In the genomic region with DNA sequence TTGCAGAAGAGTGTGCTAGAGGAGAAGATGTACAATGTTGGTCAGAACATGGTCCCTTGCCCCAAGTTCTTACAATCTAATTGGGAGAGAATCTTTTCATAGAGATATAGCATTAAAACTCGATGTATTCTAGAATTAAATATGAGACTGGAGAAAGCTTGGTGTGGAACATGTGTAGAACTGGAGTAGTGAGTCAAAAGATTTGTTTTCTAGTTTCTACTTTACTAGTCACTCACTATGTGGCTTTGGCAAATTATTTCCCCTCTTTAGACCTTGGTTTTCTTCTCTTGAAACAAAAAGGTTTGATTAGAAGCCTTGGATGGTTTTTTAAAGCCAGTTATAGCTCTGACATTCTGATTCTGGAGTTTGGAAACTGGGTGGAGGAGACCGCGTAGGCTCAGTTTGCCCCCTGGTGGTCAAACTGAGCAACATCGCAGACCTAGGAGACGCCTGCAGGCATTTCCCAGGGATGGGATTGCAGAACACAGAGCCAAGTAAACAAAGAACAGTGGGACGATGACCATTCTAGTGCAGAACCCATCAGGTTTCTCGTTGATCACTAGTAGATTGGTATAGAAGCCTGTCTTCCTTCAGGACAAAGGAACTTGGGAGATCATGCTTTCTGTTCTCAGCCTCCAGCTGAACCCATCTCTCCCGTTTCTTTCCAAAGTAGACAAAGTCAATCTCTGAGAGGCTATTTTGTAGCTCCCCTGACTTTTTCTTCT, we compare ENCODE assay signal across 8 cellular contexts. TPM values are rescaled to one million over a fixed set of nuclear protein-coding genes. Genes with fewer than 3 reads are reported as not detected.
DNase-seq lines count a peak whose midpoint lies in the region; TF ChIP-seq lines count a peak whose summit lies in the region.

No MANE protein-coding gene starts in this region.

- no peaks in the 10 kb centered on the region for H3K36me3 Mint-ChIP-seq in activated T-helper 2 cell treated with anti-CD3 and anti-CD28 coated beads, Interferon-gamma antibody, Interleukin-2, Interleukin-4, amounts not matched to agents 10 μg/mL and 5 μg/mL and 100 μg/mL, durations not matched to agents 14 hours and 24 hours and 36 hours (ENCODE audit: low read depth)

- no peak overlapping the region for H3K9ac ChIP-seq in neuronal stem cell (ENCODE audit: low read depth, low read length, poor library complexity)

- H3K27me3 ChIP-seq in DOHH2 (ENCODE audit: control insufficient read depth, low read length) = peaks cover 15% of the 10 kb centered on the region
- H3K27me3 ChIP-seq in neuronal stem cell (ENCODE audit: control insufficient read depth in 3 of 3, insufficient read depth in 3 of 3, low read depth in 1 of 3, low read length in 3 of 3) = peaks cover 0 to 16% (median 0%) of the 10 kb centered on the region in 3 experiments

- H2BK12ac ChIP-seq in neuronal stem cell (ENCODE audit: low read length) = no peak overlapping the region

- in situ Hi-C loops in astrocyte of the cerebellum (cut with HindIII; ENCODE audit: low sequenced_read_pairs) = no loop called here

- no peaks in the 10 kb centered on the region for H3F3A ChIP-seq in DOHH2 (ENCODE audit: control insufficient read depth, insufficient read depth)

- no peak overlapping the region for H3K4me3 ChIP-seq in DOHH2 (ENCODE audit: low read length)
- no peak overlapping the region for H3K4me3 ChIP-seq in astrocyte of the cerebellum (ENCODE audit: low read depth, low read length)
- no peak overlapping the region for H3K4me3 ChIP-seq in neuronal stem cell (ENCODE audit: low read length in 2 of 2)

- no peaks in the 10 kb centered on the region for H4K20me1 ChIP-seq in DOHH2 (ENCODE audit: control insufficient read depth, insufficient read depth, low read depth, low read length)

- H3K27me3 Mint-ChIP-seq in activated T-helper 2 cell treated with anti-CD3 and anti-CD28 coated beads, Interferon-gamma antibody, Interleukin-2, Interleukin-4, amounts not matched to agents 10 μg/mL and 5 μg/mL and 100 μg/mL, durations not matched to agents 14 hours and 24 hours and 36 hours (ENCODE audit: low read depth) = peaks cover 36% of the 10 kb centered on the region

- no peak overlapping the region for H3K14ac ChIP-seq in neuronal stem cell (ENCODE audit: low read length)

- no peak overlapping the region for H2AK5ac ChIP-seq in neuronal stem cell (ENCODE audit: low read depth, low read length)

- H3K4me1 Mint-ChIP-seq in activated T-helper 2 cell treated with anti-CD3 and anti-CD28 coated beads, Interferon-gamma antibody, Interleukin-2, Interleukin-4, amounts not matched to agents 10 μg/mL and 5 μg/mL and 100 μg/mL, durations not matched to agents 14 hours and 24 hours and 36 hours (ENCODE audit: low read depth) = peaks cover 3% of the 10 kb centered on the region

- no peak overlapping the region for H4K91ac ChIP-seq in neuronal stem cell (ENCODE audit: low read depth, low read length, poor library complexity)

- H3K4me2 ChIP-seq in DOHH2 (ENCODE audit: low read length) (no peak overlapping the region), neuronal stem cell (ENCODE audit: insufficient read depth, low read length, poor library complexity, severe bottlenecking) (no peak overlapping the region)

- no peaks in the 10 kb centered on the region for H3K4me1 ChIP-seq in DOHH2 (ENCODE audit: control insufficient read depth, low read length)
- H3K4me1 ChIP-seq in neuronal stem cell (ENCODE audit: control insufficient read depth in 2 of 2, insufficient read depth in 1 of 2, low read depth in 1 of 2, low read length in 2 of 2) = peaks cover 0 to under 1% of the 10 kb centered on the region in 2 donors

- intact Hi-C loops in activated T-helper 2 cell treated with anti-CD3 and anti-CD28 coated beads, Interferon-gamma antibody, Interleukin-2, Interleukin-4, amounts not matched to agents 10 μg/mL and 5 μg/mL and 100 μg/mL, durations not matched to agents 14 hours and 24 hours and 36 hours (cut with micrococcal nuclease) = no loop called here

- no peak overlapping the region for H3K4ac ChIP-seq in neuronal stem cell (ENCODE audit: low read length)

- TF ChIP-seq CTCF in DOHH2 (IDR thresholded peaks at IDR 0.05; ENCODE audit: low read depth, low read length, poor library complexity, severe bottlenecking) (peak; percentile 96), astrocyte of the cerebellum (IDR thresholded peaks at IDR 0.05; ENCODE audit: low read depth, low read length, missing control alignments) (peak; percentile 93)

- H3K9me3 Mint-ChIP-seq in activated T-helper 2 cell treated with anti-CD3 and anti-CD28 coated beads, Interferon-gamma antibody, Interleukin-2, Interleukin-4, amounts not matched to agents 10 μg/mL and 5 μg/mL and 100 μg/mL, durations not matched to agents 14 hours and 24 hours and 36 hours = no peaks in the 10 kb centered on the region

- H2AFZ ChIP-seq in neuronal stem cell (ENCODE audit: low read length) = no peak overlapping the region

- H3K27ac ChIP-seq in DOHH2 (ENCODE audit: low read depth, low read length) (no peak overlapping the region), neuronal stem cell (replicated peaks; ENCODE audit: low read length) (no peak overlapping the region)

- H3K27ac Mint-ChIP-seq in activated T-helper 2 cell treated with anti-CD3 and anti-CD28 coated beads, Interferon-gamma antibody, Interleukin-2, Interleukin-4, amounts not matched to agents 10 μg/mL and 5 μg/mL and 100 μg/mL, durations not matched to agents 14 hours and 24 hours and 36 hours = no peak overlapping the region

- WGBS in neuronal stem cell (ENCODE audit: extremely low coverage in 2 of 2, insufficient read length in 2 of 2, insufficient replicate concordance in 1 of 2), 2 donors = no CpG with 5 or more reads among the region's 8 CpGs

- no peaks in the 10 kb centered on the region for H3K9me2 ChIP-seq in DOHH2 (replicated peaks; ENCODE audit: control insufficient read depth, low read length)

- DNase-seq in HT-29 (ENCODE audit: low spot score) (peak; percentile 85), RPMI8226 (peak; percentile 80), astrocyte of the cerebellum (ENCODE audit: low read depth) (peak; percentile 32), hepatic stellate cell (ENCODE audit: low spot score) (peak; percentile 83), neuronal stem cell (ENCODE audit: low spot score) (no peak)
- peak; percentile 31 for DNase-seq in stimulated activated CD4-positive, alpha-beta T cell treated with anti-CD3 and anti-CD28 coated beads, Interleukin-12 subunit alpha, Interleukin-12 subunit beta, amount 100 ng/mL, for 4 hours
- DNase-seq in activated T-helper 2 cell treated with anti-CD3 and anti-CD28 coated beads, Interferon-gamma antibody, Interleukin-2, Interleukin-4, amounts not matched to agents 10 μg/mL and 5 μg/mL and 100 μg/mL, durations not matched to agents 14 hours and 24 hours and 36 hours (ENCODE audit: low spot score) = no peak

- H3K4me3 Mint-ChIP-seq in activated T-helper 2 cell treated with anti-CD3 and anti-CD28 coated beads, Interferon-gamma antibody, Interleukin-2, Interleukin-4, amounts not matched to agents 10 μg/mL and 5 μg/mL and 100 μg/mL, durations not matched to agents 14 hours and 24 hours and 36 hours (ENCODE audit: low read depth) = no peak overlapping the region

- no peak overlapping the region for H2BK120ac ChIP-seq in neuronal stem cell (ENCODE audit: low read depth, low read length)

- H3K36me3 ChIP-seq in DOHH2 (ENCODE audit: control insufficient read depth, low read length) = no peaks in the 10 kb centered on the region
- no peaks in the 10 kb centered on the region for H3K36me3 ChIP-seq in neuronal stem cell (replicated peaks in 1 of 2; ENCODE audit: control insufficient read depth in 2 of 2, insufficient read depth in 2 of 2, low read length in 2 of 2)

- H3K79me1 ChIP-seq in neuronal stem cell (ENCODE audit: low read depth, low read length) = no peaks in the 10 kb centered on the region

- H2BK5ac ChIP-seq in neuronal stem cell (ENCODE audit: low read length) = no peak overlapping the region

- H3K9me3 ChIP-seq in DOHH2 (ENCODE audit: control insufficient read depth, insufficient read depth, low read length) = no peaks in the 10 kb centered on the region
- peaks cover 2 to 6% of the 10 kb centered on the region in 2 donors for H3K9me3 ChIP-seq in neuronal stem cell (replicated peaks in 1 of 2; ENCODE audit: control insufficient read depth in 2 of 2, insufficient read depth in 1 of 2, low read depth in 1 of 2, low read length in 2 of 2)

- H2BK15ac ChIP-seq in neuronal stem cell (ENCODE audit: low read length) = no peak overlapping the region

- H3K18ac ChIP-seq in neuronal stem cell (ENCODE audit: low read length) = no peak overlapping the region

- H3K79me2 ChIP-seq in DOHH2 (ENCODE audit: control insufficient read depth, low read length) = no peaks in the 10 kb centered on the region

- H4K8ac ChIP-seq in neuronal stem cell (ENCODE audit: low read depth, low read length) = no peak overlapping the region

- no peak overlapping the region for H3K23ac ChIP-seq in neuronal stem cell (ENCODE audit: low read depth, low read length, poor library complexity)

RNA-seq across cellular contexts. Expression of gene CHRDL2, which starts 8.5 kb away (rescaled TPM):
- not detected in 2 replicates for total RNA-seq in HT-29 (2014; rRNA removed; shearing (Covaris generic))
- polyA plus RNA-seq in neuronal stem cell (2013, experiment 1 of 2) = 0.81 TPM
- 0.80 TPM for polyA plus RNA-seq in neuronal stem cell (2013, experiment 2 of 2)
- not detected in 2 replicates for total RNA-seq in activated T-helper 2 cell treated with anti-CD3 and anti-CD28 coated beads, Interferon-gamma antibody, Interleukin-2, Interleukin-4, amounts not matched to agents 10 μg/mL and 5 μg/mL and 100 μg/mL, durations not matched to agents 14 hours and 24 hours and 36 hours

RNA-seq across cellular contexts. Expression of gene RNF169, which starts 8.9 kb away (rescaled TPM):
- total RNA-seq in HT-29 (2014; rRNA removed; shearing (Covaris generic)) = 8.1 and 8.2 TPM in 2 replicates
- polyA plus RNA-seq in neuronal stem cell (2013, experiment 1 of 2) = 9.8 TPM
- 10.2 TPM for polyA plus RNA-seq in neuronal stem cell (2013, experiment 2 of 2)
- total RNA-seq in activated T-helper 2 cell treated with anti-CD3 and anti-CD28 coated beads, Interferon-gamma antibody, Interleukin-2, Interleukin-4, amounts not matched to agents 10 μg/mL and 5 μg/mL and 100 μg/mL, durations not matched to agents 14 hours and 24 hours and 36 hours = 14.3 and 14.4 TPM in 2 replicates

Comparison
In these comparisons a context has a peak if more than half of its experiments do, and no peak if none do; other contexts are left out.
1. DNase-seq: peak in HT-29 (single experiment), RPMI8226 (single experiment), astrocyte of the cerebellum (single experiment), hepatic stellate cell (single experiment) and stimulated activated CD4-positive, alpha-beta T cell treated with anti-CD3 and anti-CD28 coated beads, Interleukin-12 subunit alpha, Interleukin-12 subunit beta, amount 100 ng/mL, for 4 hours (single experiment); none in neuronal stem cell (single experiment) and activated T-helper 2 cell treated with anti-CD3 and anti-CD28 coated beads, Interferon-gamma antibody, Interleukin-2, Interleukin-4, amounts not matched to agents 10 μg/mL and 5 μg/mL and 100 μg/mL, durations not matched to agents 14 hours and 24 hours and 36 hours (single experiment).